In the genomic region with DNA sequence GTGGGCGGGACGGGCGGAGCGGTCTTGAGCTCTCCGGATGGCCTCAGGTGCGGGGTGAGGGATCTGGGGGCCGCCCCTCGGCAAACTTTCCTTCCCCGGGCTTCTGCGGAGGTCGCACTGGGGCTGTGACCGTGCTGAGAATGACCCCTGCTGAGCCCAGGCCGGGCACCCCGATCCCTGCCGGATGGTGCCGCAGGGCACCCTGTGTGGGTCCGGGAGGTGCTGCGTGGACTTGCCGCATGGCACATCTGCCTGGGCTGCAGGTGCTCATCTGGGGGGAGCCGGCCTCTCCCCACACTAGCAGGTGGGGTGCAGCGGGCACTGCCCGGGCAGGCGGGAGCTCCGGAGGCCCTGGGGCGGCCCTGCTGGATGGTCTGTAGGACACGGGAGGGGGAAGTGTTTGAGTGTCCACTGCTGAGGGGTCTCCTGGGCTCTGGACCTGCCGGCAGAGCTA, we compare ENCODE assay signal across 20 cellular contexts. TPM values are rescaled to one million over a fixed set of nuclear protein-coding genes. Genes with fewer than 3 reads are reported as not detected.
DNase-seq lines count a peak whose midpoint lies in the region; ATAC-seq, FAIRE-seq and TF ChIP-seq lines count a peak whose summit lies in the region.
"Had no signal": no experiment of that assay in that cellular context is flagged by ENCODE, and none has a peak within 500 bp of the region (broad histone marks: within the 10 kb centered on the region; RNA-seq: fewer than 3 reads in every experiment).

No MANE protein-coding gene starts in this region.

- H2BK120ac ChIP-seq in IMR-90 (ENCODE audit: low read depth, low read length): no peak overlapping the region

- no peak overlapping the region for H3K18ac ChIP-seq in IMR-90 (ENCODE audit: low read depth, low read length)

- DNase-seq in A549 (ENCODE audit: low read depth in 1 of 2, low spot score in 1 of 2) (no peak), IMR-90 (no peak), caudate nucleus (lab: John Stamatoyannopoulos, UW) (no peak), globus pallidus (ENCODE audit: low spot score) (no peak), iPS-NIHi11 (ENCODE audit: low spot score) (no peak)
- DNase-seq: effector CD8-positive, alpha-beta T cell; KG1; left cardiac atrium; mammary epithelial cell; MM.1S; NCI-H1436; NCI-H446; trophoblast cell had no signal

- H3K9ac ChIP-seq in IMR-90 (ENCODE audit: low read depth, low read length): no peak overlapping the region
- peak overlapping the region; percentile 55 for H3K9ac ChIP-seq in neural cell (ENCODE audit: low read length)

- H3K56ac ChIP-seq in IMR-90 (ENCODE audit: extremely low read depth, insufficient read depth, low read length): no peak overlapping the region

- H3K23ac ChIP-seq in IMR-90 (ENCODE audit: low read depth, low read length): no peak overlapping the region

- no peak overlapping the region for H4K5ac ChIP-seq in IMR-90 (ENCODE audit: low read depth, low read length)

- TF ChIP-seq POLR2A in A549 (IDR thresholded peaks at IDR 0.05; ENCODE audit: low read length): no peak
- no peak for TF ChIP-seq POLR2A in IMR-90 (IDR thresholded peaks at IDR 0.05; ENCODE audit: low read depth, low read length)

- H3K27me3 ChIP-seq in IMR-90 (ENCODE audit: control insufficient read depth, insufficient read depth, low read length): peaks cover 37% of the 10 kb centered on the region
- no peaks in the 10 kb centered on the region for H3K27me3 ChIP-seq in neural cell (ENCODE audit: insufficient read depth, low read depth, low read length)

- H2AFZ ChIP-seq in IMR-90 (replicated peaks; ENCODE audit: low read length, poor library complexity) (peak overlapping the region; percentile 79), neural cell (ENCODE audit: low read depth, low read length) (no peak overlapping the region)

- no peaks in the 10 kb centered on the region for H3K9me1 ChIP-seq in IMR-90 (ENCODE audit: insufficient read depth, low read length)

- no peak overlapping the region for H2AK5ac ChIP-seq in IMR-90 (ENCODE audit: low read depth, low read length)

- intact Hi-C loops in IMR-90 (cut with micrococcal nuclease): no loop called here

- POLR2A ChIA-PET in A549 (lab: Yijun Ruan, JAX): interaction anchor here (0.6 kb wide), 1 partner anchor 33 kb away, joined by 5 read pairs; no protein-coding TSS in a partner anchor
- POLR2A ChIA-PET in IMR-90 (lab: Charles Lee; ENCODE audit: unreplicated experiment): no interaction called here

- peak overlapping the region; percentile 72 for H2AK9ac ChIP-seq in IMR-90 (replicated peaks; ENCODE audit: low read depth, low read length, poor library complexity)

- dilution Hi-C loops in IMR-90 (cut with HindIII; ENCODE audit: low sequenced_read_pairs, unreplicated experiment): no loop called here

- CTCF ChIA-PET in A549 (lab: Yijun Ruan, JAX): interaction anchor here (0.9 to 6.8 kb wide), 17 partner anchors 8 to 102 kb away, joined by 3 to 51 read pairs (median 4); no protein-coding TSS in a partner anchor
- CTCF ChIA-PET in IMR-90 (lab: Yijun Ruan, JAX): no interaction called here

- H3K4me1 ChIP-seq in A549 (peaks cover 29% of the 10 kb centered on the region), IMR-90 (ENCODE audit: control insufficient read depth, insufficient read depth, low read length) (peaks cover 4% of the 10 kb centered on the region; the same call in 1 of the 2 replicates)
- H3K4me1 ChIP-seq: SJSA1 had no signal

- TF ChIP-seq EP300 in A549 (IDR thresholded peaks at IDR 0.05) (no peak), neural cell (conservative IDR thresholded peaks at IDR 0.05; ENCODE audit: poor library complexity, severe bottlenecking) (no peak)

- H3K79me2 ChIP-seq in neural cell (replicated peaks; ENCODE audit: insufficient read depth, low read length): no peaks in the 10 kb centered on the region

- peak overlapping the region in 1 of 2 experiments; percentile 51; a peak in 3 of 6 replicates for H3K27ac ChIP-seq in A549
- H3K27ac ChIP-seq in IMR-90 (ENCODE audit: insufficient read depth, low read length): no peak overlapping the region
- H3K27ac ChIP-seq in caudate nucleus (ENCODE audit: low read depth, low read length): peak overlapping the region; percentile 96
- no peak overlapping the region for H3K27ac ChIP-seq in neural cell (ENCODE audit: low read length)
- H3K27ac ChIP-seq: SJSA1 had no signal

- BruUV-seq in IMR-90 (replicated peaks; lab: Mats Ljungman, UMichigan): no TSS peak

- H4K20me1 ChIP-seq in IMR-90 (ENCODE audit: insufficient read depth, low read length) (no peaks in the 10 kb centered on the region), neural cell (ENCODE audit: insufficient read depth) (no peaks in the 10 kb centered on the region)

- H3K4me2 ChIP-seq in A549: peak overlapping the region; percentile 93
- H3K4me2 ChIP-seq in IMR-90 (ENCODE audit: low read depth, low read length): no peak overlapping the region
- peak overlapping the region; percentile 1 for H3K4me2 ChIP-seq in neural cell (ENCODE audit: low read length)
- H3K4me2 ChIP-seq: smooth muscle cell had no signal

- TF ChIP-seq RAD21 in A549 (conservative IDR thresholded peaks at IDR 0.05 in 1 of 2, IDR thresholded peaks at IDR 0.05 in 1 of 2) (peak in 1 of 2 experiments; percentile 9; a peak in 1 of 5 replicates), IMR-90 (IDR thresholded peaks at IDR 0.05; ENCODE audit: low read length) (no peak), neural cell (conservative IDR thresholded peaks at IDR 0.05) (peak; percentile 9)

- no peak overlapping the region for H2BK5ac ChIP-seq in IMR-90 (ENCODE audit: low read depth, low read length, poor library complexity, severe bottlenecking)

- in situ Hi-C loops in IMR-90 (cut with MboI; ENCODE audit: low sequenced_read_pairs): loop anchor here (25.0 kb wide), 1 partner anchor 618 kb away; the partner anchor contains the start of gene PRDM16

- H2BK15ac ChIP-seq in IMR-90 (ENCODE audit: low read depth, low read length): no peak overlapping the region

- H3F3A ChIP-seq in neural cell (ENCODE audit: insufficient read depth, low read length, poor library complexity, severe bottlenecking): no peaks in the 10 kb centered on the region

- H4K91ac ChIP-seq in IMR-90 (ENCODE audit: insufficient read depth, low read depth, low read length): no peak overlapping the region

- H3K4me3 ChIP-seq in A549 (peak overlapping the region; percentile 44; the same call in 2 of the 3 replicates), IMR-90 (ENCODE audit: insufficient read depth, low read depth, low read length) (no peak overlapping the region; the same call in 1 of the 2 replicates), neural cell (ENCODE audit: low read length) (peak overlapping the region; percentile 64)
- H3K4me3 ChIP-seq: SJSA1, smooth muscle cell had no signal

- no peak overlapping the region for H2BK20ac ChIP-seq in IMR-90 (ENCODE audit: low read depth, low read length)

- H3K9me2 ChIP-seq in neural cell (ENCODE audit: insufficient read depth, low read length): no peaks in the 10 kb centered on the region

- FAIRE-seq in A549 (lab: Jason Lieb, UNC): no peak

- H3K36me3 ChIP-seq in IMR-90 (ENCODE audit: control insufficient read depth, insufficient read depth, low read length) (no peaks in the 10 kb centered on the region), neural cell (ENCODE audit: insufficient read depth, low read length) (no peaks in the 10 kb centered on the region)
- H3K36me3 ChIP-seq: SJSA1 had no signal

- H3K79me1 ChIP-seq in IMR-90 (ENCODE audit: low read depth in 1 of 2, low read length in 2 of 2): no peaks in the 10 kb centered on the region

- 69% methylated on average over 6 of the region's 27 CpGs for WGBS in A549 (ENCODE audit: missing lambda C conversion rate)
- WGBS in IMR-90 (ENCODE audit: extremely low coverage in 2 of 2, insufficient read length in 1 of 2), 2 experiments: 16% methylated on average over 17 of the region's 27 CpGs; no CpG with 5 or more reads in 1 of the 2 experiments

- ATAC-seq in A549: no peak
- ATAC-seq in IMR-90 (ENCODE audit: low read depth): no peak
- ATAC-seq in GM19455 (IDR thresholded peaks at IDR 0.05; ENCODE audit: unreplicated experiment): no peak
- ATAC-seq in GM21360 (IDR thresholded peaks at IDR 0.05; ENCODE audit: unreplicated experiment): no peak
- ATAC-seq: activated CD8-positive, alpha-beta T cell treated with anti-CD3 and anti-CD28 coated beads, Interleukin-2, amount 10 ng/mL, durations not matched to agents 7 days and 5 days; left cardiac atrium had no signal

- no peaks in the 10 kb centered on the region for H3K9me3 ChIP-seq in A549
- H3K9me3 ChIP-seq in IMR-90 (ENCODE audit: control insufficient read depth, insufficient read depth, low read length): no peaks in the 10 kb centered on the region
- no peaks in the 10 kb centered on the region for H3K9me3 ChIP-seq in neural cell (ENCODE audit: low read length)
- H3K9me3 ChIP-seq: SJSA1 had no signal

- no peak overlapping the region for H3K14ac ChIP-seq in IMR-90 (replicated peaks; ENCODE audit: low read depth, low read length)

- no peak overlapping the region for H3K4ac ChIP-seq in IMR-90 (ENCODE audit: low read depth, low read length)

- no peak overlapping the region for H4K8ac ChIP-seq in IMR-90 (ENCODE audit: low read depth in 2 of 2, low read length in 2 of 2)

- TF ChIP-seq CTCF in A549 (IDR thresholded peaks at IDR 0.05) (0 out of 3 replicates have a peak, but pooled peaks have one; percentile 1), IMR-90 (conservative IDR thresholded peaks at IDR 0.05; ENCODE audit: low read depth, low read length) (no peak), neural cell (IDR thresholded peaks at IDR 0.05; ENCODE audit: poor library complexity, severe bottlenecking) (peak; percentile 32)

RNA-seq across cellular contexts. Expression of gene PEX10, which starts 31.8 kb away (rescaled TPM):
- polyA plus RNA-seq in A549 (2011; rRNA removed) (12.3 and 12.6 TPM in 2 replicates), A549 (2017; fragmentation: RNase III; extraction: RNeasy Plus Mini Kit Qiagen cat#74134 plus additional on column Dnase treatment) (20.2 to 22.1 TPM (median 20.7 TPM) in 3 replicates), IMR-90 (2012; rRNA removed) (16.9 and 19.4 TPM in 2 replicates), neural cell (29.4 and 30.1 TPM in 2 replicates)
- 21.6 and 29.6 TPM in 2 replicates for polyA plus RNA-seq in A549 (2012; cell fraction: cytosol; rRNA removed)
- 26.0 and 36.7 TPM in 2 replicates for polyA plus RNA-seq in A549 (2012; cell fraction: nucleus; rRNA removed)
- 9.0 and 12.7 TPM in 2 replicates for polyA minus RNA-seq in A549 (2011; rRNA and poly(A)+ RNA removed)
- total RNA-seq in IMR-90 (2012; rRNA removed): 18.9 and 19.7 TPM in 2 replicates
- 16.4 and 25.8 TPM in 2 replicates for polyA plus RNA-seq in IMR-90 (2012; cell fraction: cytosol; rRNA removed)
- 21.3 and 37.5 TPM in 2 replicates for polyA plus RNA-seq in IMR-90 (2012; cell fraction: nucleus; rRNA removed; ENCODE audit: low replicate concordance)
- polyA minus RNA-seq in neural cell: 23.0 and 28.0 TPM in 2 replicates

RNA-seq across cellular contexts. Expression of gene PLCH2, which starts 31.9 kb away (rescaled TPM):
- polyA plus RNA-seq in A549 (2011; rRNA removed): 0.10 and 0.16 TPM in 2 replicates
- polyA plus RNA-seq in A549 (2012; cell fraction: cytosol; rRNA removed): 0.49 and 0.61 TPM in 2 replicates
- 1.8 and 2.8 TPM in 2 replicates for polyA plus RNA-seq in A549 (2012; cell fraction: nucleus; rRNA removed)
- 0.18 to 0.44 TPM (median 0.21 TPM) in 3 replicates for polyA plus RNA-seq in A549 (2017; fragmentation: RNase III; extraction: RNeasy Plus Mini Kit Qiagen cat#74134 plus additional on column Dnase treatment)
- polyA minus RNA-seq in A549 (2011; rRNA and poly(A)+ RNA removed): 0.29 and 0.44 TPM in 2 replicates
- 0.18 and 0.28 TPM in 2 replicates for total RNA-seq in IMR-90 (2012; rRNA removed)
- 1.9 and 2.4 TPM in 2 replicates for polyA plus RNA-seq in IMR-90 (2012; rRNA removed)
- 1.4 and 2.4 TPM in 2 replicates for polyA plus RNA-seq in IMR-90 (2012; cell fraction: cytosol; rRNA removed)
- polyA plus RNA-seq in IMR-90 (2012; cell fraction: nucleus; rRNA removed; ENCODE audit: low replicate concordance): 7.8 and 21.5 TPM in 2 replicates
- polyA plus RNA-seq in neural cell: 5.7 and 6.6 TPM in 2 replicates
- polyA minus RNA-seq in neural cell: 6.4 and 7.3 TPM in 2 replicates
- total RNA-seq: A673 had no signal

RNA-seq across cellular contexts. Expression of gene RER1, which starts 52.5 kb away (rescaled TPM):
- 213 and 227 TPM in 2 replicates for polyA plus RNA-seq in A549 (2011; rRNA removed)
- polyA plus RNA-seq in A549 (2012; cell fraction: cytosol; rRNA removed): 88.9 and 93.1 TPM in 2 replicates
- polyA plus RNA-seq in A549 (2012; cell fraction: nucleus; rRNA removed): 63.3 and 196 TPM in 2 replicates
- 66.8 to 72.8 TPM (median 72.3 TPM) in 3 replicates for polyA plus RNA-seq in A549 (2017; fragmentation: RNase III; extraction: RNeasy Plus Mini Kit Qiagen cat#74134 plus additional on column Dnase treatment)
- polyA minus RNA-seq in A549 (2011; rRNA and poly(A)+ RNA removed): 157 and 165 TPM in 2 replicates
- total RNA-seq in IMR-90 (2012; rRNA removed): 47.1 and 51.7 TPM in 2 replicates
- polyA plus RNA-seq in IMR-90 (2012; rRNA removed): 232 and 240 TPM in 2 replicates
- 56.5 and 249 TPM in 2 replicates for polyA plus RNA-seq in IMR-90 (2012; cell fraction: cytosol; rRNA removed)
- polyA plus RNA-seq in IMR-90 (2012; cell fraction: nucleus; rRNA removed; ENCODE audit: low replicate concordance): 139 and 335 TPM in 2 replicates
- polyA plus RNA-seq in neural cell: 58.5 and 58.7 TPM in 2 replicates
- polyA minus RNA-seq in neural cell: 50.6 and 51.2 TPM in 2 replicates

RNA-seq across cellular contexts. Expression of gene MORN1, which starts 52.8 kb away (rescaled TPM):
- polyA plus RNA-seq in A549 (2011; rRNA removed) (6.9 and 7.2 TPM in 2 replicates), A549 (2017; fragmentation: RNase III; extraction: RNeasy Plus Mini Kit Qiagen cat#74134 plus additional on column Dnase treatment) (6.8 to 9.5 TPM (median 8.9 TPM) in 3 replicates), IMR-90 (2012; rRNA removed) (3.5 and 4.2 TPM in 2 replicates), neural cell (8.2 and 10.9 TPM in 2 replicates)
- polyA plus RNA-seq in A549 (2012; cell fraction: cytosol; rRNA removed): 7.1 and 8.0 TPM in 2 replicates
- polyA plus RNA-seq in A549 (2012; cell fraction: nucleus; rRNA removed): 11.6 and 14.2 TPM in 2 replicates
- 12.4 and 13.0 TPM in 2 replicates for polyA minus RNA-seq in A549 (2011; rRNA and poly(A)+ RNA removed)
- total RNA-seq in IMR-90 (2012; rRNA removed): 3.0 and 3.6 TPM in 2 replicates
- polyA plus RNA-seq in IMR-90 (2012; cell fraction: cytosol; rRNA removed): 2.4 and 3.1 TPM in 2 replicates
- 12.6 and 13.7 TPM in 2 replicates for polyA plus RNA-seq in IMR-90 (2012; cell fraction: nucleus; rRNA removed; ENCODE audit: low replicate concordance)
- polyA minus RNA-seq in neural cell: 17.6 and 19.2 TPM in 2 replicates
